ENCODE assay signal across 25 cellular contexts in the genomic region with DNA sequence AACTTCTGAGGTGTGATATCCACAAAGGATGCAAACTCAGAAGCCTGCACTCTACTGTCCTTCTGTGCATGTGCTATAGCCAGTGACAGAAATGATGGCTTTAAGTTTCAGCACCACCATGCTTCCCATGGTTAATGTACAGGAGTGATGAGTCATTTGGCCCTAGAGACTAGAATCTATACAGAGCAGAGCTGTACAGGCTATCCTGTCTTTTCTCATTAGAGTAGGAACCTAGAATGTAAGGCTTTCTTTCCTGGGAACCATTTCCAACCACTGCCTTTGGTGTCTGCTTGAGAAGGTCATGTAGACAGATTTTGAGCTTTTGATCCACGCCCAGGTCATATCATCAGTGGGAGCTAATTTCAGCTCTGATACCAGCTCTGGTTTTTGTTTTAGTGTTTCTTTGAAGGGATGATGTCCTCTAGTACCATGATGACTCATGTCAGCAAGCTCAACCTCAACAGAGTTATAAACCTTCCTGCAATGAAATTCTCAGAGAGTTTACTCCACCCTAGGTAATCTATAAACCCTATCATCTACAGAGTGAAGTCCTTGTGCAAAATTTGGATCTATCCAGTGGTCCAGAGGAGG.
DNase-seq lines count a peak whose midpoint lies in the region; ATAC-seq and TF ChIP-seq lines count a peak whose summit lies in the region.
"Had no signal": no experiment of that assay in that cellular context is flagged by ENCODE, and none has a peak within 500 bp of the region (broad histone marks: within the 10 kb centered on the region; RNA-seq: fewer than 3 reads in every experiment).

No MANE protein-coding gene starts in this region.

- no peak overlapping the region for H3K27ac Mint-ChIP-seq in activated CD8-positive, alpha-beta memory T cell treated with anti-CD3 and anti-CD28 coated beads, Interleukin-2, amount 10 ng/mL, durations not matched to agents 7 days and 5 days
- H3K27ac Mint-ChIP-seq: CD14-positive monocyte had no signal

- H3K4me3 Mint-ChIP-seq in activated CD8-positive, alpha-beta memory T cell treated with anti-CD3 and anti-CD28 coated beads, Interleukin-2, amount 10 ng/mL, durations not matched to agents 7 days and 5 days = no peak overlapping the region
- H3K4me3 Mint-ChIP-seq: CD14-positive monocyte had no signal

- H3K4me1 Mint-ChIP-seq in activated CD8-positive, alpha-beta memory T cell treated with anti-CD3 and anti-CD28 coated beads, Interleukin-2, amount 10 ng/mL, durations not matched to agents 7 days and 5 days = peaks cover 6% of the 10 kb centered on the region

- POLR2A ChIA-PET in GM10248 (lab: Yijun Ruan, JAX) = no interaction called here

- H3K9me3 Mint-ChIP-seq in activated CD8-positive, alpha-beta memory T cell treated with anti-CD3 and anti-CD28 coated beads, Interleukin-2, amount 10 ng/mL, durations not matched to agents 7 days and 5 days (ENCODE audit: low read depth) = no peaks in the 10 kb centered on the region

- no peak for TF ChIP-seq CTCF in GM10248 (IDR thresholded peaks at IDR 0.05; ENCODE audit: control extremely low read depth, extremely low read depth, low read depth, missing control alignments)

- ATAC-seq in activated CD8-positive, alpha-beta memory T cell treated with anti-CD3 and anti-CD28 coated beads, Interleukin-2, amount 10 ng/mL, durations not matched to agents 7 days and 5 days = peak; percentile 47
- ATAC-seq in HG02610 (IDR thresholded peaks at IDR 0.05; ENCODE audit: unreplicated experiment) (peak; percentile 52), GM18909 (IDR thresholded peaks at IDR 0.05; ENCODE audit: poor library complexity, unreplicated experiment) (no peak)

- H3K36me3 Mint-ChIP-seq in activated CD8-positive, alpha-beta memory T cell treated with anti-CD3 and anti-CD28 coated beads, Interleukin-2, amount 10 ng/mL, durations not matched to agents 7 days and 5 days = no peaks in the 10 kb centered on the region
- H3K36me3 Mint-ChIP-seq: CD14-positive monocyte had no signal

- peaks cover 4% of the 10 kb centered on the region for H3K27me3 Mint-ChIP-seq in activated CD8-positive, alpha-beta memory T cell treated with anti-CD3 and anti-CD28 coated beads, Interleukin-2, amount 10 ng/mL, durations not matched to agents 7 days and 5 days

- DNase-seq in activated CD8-positive, alpha-beta memory T cell treated with anti-CD3 and anti-CD28 coated beads, Interleukin-2, amount 10 ng/mL, durations not matched to agents 7 days and 5 days = no peak
- DNase-seq in activated CD8-positive, alpha-beta memory T cell treated with anti-CD3 and anti-CD28 coated beads, Interleukin-2, amount 50 U/mL, for 48 hours = no peak
- DNase-seq in amniotic epithelial cell (ENCODE audit: low read depth) = peak; percentile 33
- DNase-seq in kidney tubule cell (ENCODE audit: low spot score) = peak; percentile 6
- no peak for DNase-seq in GM10248 (ENCODE audit: extremely low spot score)
- no peak for DNase-seq in T1000 (lab: John Stamatoyannopoulos, UW)
- DNase-seq: 8988T, ACHN, BE2C, Calu3, DMS79 treated with DMSO at 0.1 percent for 48 hours, GF-D8, HCEC 1CT, Karpas-422, NCI-H1092 treated with DMSO at 0.1 percent for 48 hours, NCI-H1436 treated with DMSO at 0.1 percent for 48 hours, NCI-H187 treated with DMSO at 0.1 percent for 48 hours, NCI-H446, NCI-H524 treated with DMSO at 0.1 percent for 48 hours, NCI-H774, PC-9, SHP77 had no signal

- CTCF ChIA-PET in activated CD8-positive, alpha-beta memory T cell treated with anti-CD3 and anti-CD28 coated beads, Interleukin-2, amount 10 ng/mL, durations not matched to agents 7 days and 5 days (lab: Charles Lee) = no interaction called here
- CTCF ChIA-PET in GM10248 (lab: Yijun Ruan, JAX) = no interaction called here

Comparison
In these comparisons a context has a peak if more than half of its experiments do, and no peak if none do; other contexts are left out.
1. DNase-seq: peak in amniotic epithelial cell (single experiment) and kidney tubule cell (single experiment); none in activated CD8-positive, alpha-beta memory T cell treated with anti-CD3 and anti-CD28 coated beads, Interleukin-2, amount 10 ng/mL, durations not matched to agents 7 days and 5 days (single experiment), activated CD8-positive, alpha-beta memory T cell treated with anti-CD3 and anti-CD28 coated beads, Interleukin-2, amount 50 U/mL, for 48 hours (single experiment), GM10248 (single experiment) and T1000 (single experiment).